Comparison of ENCODE assay signal across 25 cellular contexts in genomic region chr9:108205276-108205675, GRCh38.
"Had no signal": no experiment of that assay in that cellular context is flagged by ENCODE, and none has a peak within 500 bp of the region (broad histone marks: within the 10 kb centered on the region; RNA-seq: fewer than 3 reads in every experiment).

No MANE protein-coding gene starts in this region.

- H3K36me3 ChIP-seq: right atrium auricular region, tibial nerve had no signal

- DNase-seq: activated CD4-positive, alpha-beta memory T cell treated with anti-CD3 and anti-CD28 coated beads, Interleukin-2, amount 10 ng/mL, durations not matched to agents 7 days and 5 days; activated CD4-positive, alpha-beta T cell treated with anti-CD3 and anti-CD28 coated beads for 1 hour; activated CD4-positive, alpha-beta T cell treated with anti-CD3 and anti-CD28 coated beads, Interleukin-2, amount 10 ng/mL, durations not matched to agents 7 days and 5 days; activated CD8-positive, alpha-beta memory T cell treated with anti-CD3 and anti-CD28 coated beads, Interleukin-2, amount 50 U/mL, for 48 hours; activated gamma-delta T cell treated with Interleukin-2 at 50 U/mL for 16 hours; activated naive CD8-positive, alpha-beta T cell treated with anti-CD3 and anti-CD28 coated beads, Interleukin-2, amount 50 U/mL, for 24 hours; activated T-cell treated with anti-CD3 and anti-CD28 coated beads, Interleukin-2, amount 50 U/mL, for 24 hours; endodermal cell; islet precursor cell; left cardiac atrium; left ventricle myocardium superior; mucosa of descending colon; stimulated activated CD4-positive, alpha-beta T cell treated with anti-CD3 and anti-CD28 coated beads, Interleukin-1b, Interleukin-23, amount 100 ng/mL, for 48 hours; stimulated activated naive CD4-positive, alpha-beta T cell treated with Interleukin-2 at 50 U/mL for 16 hours; T-helper 2 cell had no signal

- H3K4me3 ChIP-seq: mucosa of descending colon, right atrium auricular region, smooth muscle cell, tibial nerve had no signal

- H3K4me3 Mint-ChIP-seq: activated CD4-positive, alpha-beta memory T cell treated with anti-CD3 and anti-CD28 coated beads, Interleukin-2, amount 10 ng/mL, durations not matched to agents 7 days and 5 days; activated CD4-positive, alpha-beta T cell treated with anti-CD3 and anti-CD28 coated beads, Interleukin-2, amount 10 ng/mL, durations not matched to agents 7 days and 5 days; activated naive CD4-positive, alpha-beta T cell treated with anti-CD3 and anti-CD28 coated beads, Interleukin-2, amount 50 U/mL, for 24 hours; activated naive CD8-positive, alpha-beta T cell treated with anti-CD3 and anti-CD28 coated beads, Interleukin-2, amount 50 U/mL, for 24 hours; activated T-cell treated with anti-CD3 and anti-CD28 coated beads, Interleukin-2, amount 50 U/mL, for 24 hours; activated T-helper 17 cell treated with anti-CD3 and anti-CD28 coated beads, Interleukin-2, amount 50 U/mL, for 72 hours; central memory CD8-positive, alpha-beta T cell; dendritic cell treated with granulocyte-macrophage colony-stimulating factor and Interleukin-4, amounts not matched to agents 40 ng/mL and 50 ng/mL, for 4 days; endodermal cell; natural killer cell treated with Interleukin-12 subunit alpha and Interleukin-12 subunit beta and Interleukin-15 and Interleukin-18, amount 100 ng/mL, for 72 hours; WTC11 had no signal

- H3K9me3 ChIP-seq: mucosa of descending colon had no signal

- H3K27ac Mint-ChIP-seq: activated CD4-positive, alpha-beta memory T cell treated with anti-CD3 and anti-CD28 coated beads, Interleukin-2, amount 10 ng/mL, durations not matched to agents 7 days and 5 days; activated CD4-positive, alpha-beta T cell treated with anti-CD3 and anti-CD28 coated beads, Interleukin-2, amount 10 ng/mL, durations not matched to agents 7 days and 5 days; activated naive CD4-positive, alpha-beta T cell treated with anti-CD3 and anti-CD28 coated beads, Interleukin-2, amount 50 U/mL, for 24 hours; activated naive CD8-positive, alpha-beta T cell treated with anti-CD3 and anti-CD28 coated beads, Interleukin-2, amount 50 U/mL, for 24 hours; activated T-cell treated with anti-CD3 and anti-CD28 coated beads, Interleukin-2, amount 50 U/mL, for 24 hours; activated T-helper 17 cell treated with anti-CD3 and anti-CD28 coated beads, Interleukin-2, amount 50 U/mL, for 72 hours; dendritic cell treated with granulocyte-macrophage colony-stimulating factor and Interleukin-4, amounts not matched to agents 40 ng/mL and 50 ng/mL, for 4 days; endodermal cell; natural killer cell treated with Interleukin-12 subunit alpha and Interleukin-12 subunit beta and Interleukin-15 and Interleukin-18, amount 100 ng/mL, for 72 hours; WTC11 had no signal

- H3K4me1 Mint-ChIP-seq: activated CD4-positive, alpha-beta memory T cell treated with anti-CD3 and anti-CD28 coated beads, Interleukin-2, amount 10 ng/mL, durations not matched to agents 7 days and 5 days; activated CD4-positive, alpha-beta T cell treated with anti-CD3 and anti-CD28 coated beads, Interleukin-2, amount 10 ng/mL, durations not matched to agents 7 days and 5 days; activated naive CD4-positive, alpha-beta T cell treated with anti-CD3 and anti-CD28 coated beads, Interleukin-2, amount 50 U/mL, for 24 hours; activated naive CD8-positive, alpha-beta T cell treated with anti-CD3 and anti-CD28 coated beads, Interleukin-2, amount 50 U/mL, for 24 hours; activated T-helper 17 cell treated with anti-CD3 and anti-CD28 coated beads, Interleukin-2, amount 50 U/mL, for 72 hours; central memory CD8-positive, alpha-beta T cell; WTC11 had no signal

- H3K27me3 Mint-ChIP-seq: activated CD4-positive, alpha-beta memory T cell treated with anti-CD3 and anti-CD28 coated beads, Interleukin-2, amount 10 ng/mL, durations not matched to agents 7 days and 5 days; activated CD4-positive, alpha-beta T cell treated with anti-CD3 and anti-CD28 coated beads, Interleukin-2, amount 10 ng/mL, durations not matched to agents 7 days and 5 days; activated naive CD8-positive, alpha-beta T cell treated with anti-CD3 and anti-CD28 coated beads, Interleukin-2, amount 50 U/mL, for 24 hours; activated T-cell treated with anti-CD3 and anti-CD28 coated beads, Interleukin-2, amount 50 U/mL, for 24 hours; activated T-helper 17 cell treated with anti-CD3 and anti-CD28 coated beads, Interleukin-2, amount 50 U/mL, for 72 hours; central memory CD8-positive, alpha-beta T cell; natural killer cell treated with Interleukin-12 subunit alpha and Interleukin-12 subunit beta and Interleukin-15 and Interleukin-18, amount 100 ng/mL, for 72 hours had no signal

- H3K36me3 Mint-ChIP-seq: activated naive CD4-positive, alpha-beta T cell treated with anti-CD3 and anti-CD28 coated beads, Interleukin-2, amount 50 U/mL, for 24 hours; natural killer cell treated with Interleukin-12 subunit alpha and Interleukin-12 subunit beta and Interleukin-15 and Interleukin-18, amount 100 ng/mL, for 72 hours had no signal

- H3K4me1 ChIP-seq: right atrium auricular region had no signal

- ATAC-seq: activated naive CD8-positive, alpha-beta T cell treated with anti-CD3 and anti-CD28 coated beads, Interleukin-2, amount 50 U/mL, for 24 hours; activated T-helper 17 cell treated with anti-CD3 and anti-CD28 coated beads, Interleukin-2, amount 50 U/mL, for 72 hours; esophagus mucosa; left cardiac atrium; left ventricle myocardium superior; mucosa of descending colon; natural killer cell treated with Interleukin-12 subunit alpha and Interleukin-12 subunit beta and Interleukin-15 and Interleukin-18, amount 100 ng/mL, for 72 hours; WTC11 had no signal

- H3K27me3 ChIP-seq: right atrium auricular region, tibial nerve had no signal
